In genomic region chr14:36028218-36028617, GRCh38 we compare ENCODE assay signal across 12 cellular contexts.
DNase-seq lines count a peak whose midpoint lies in the region; ATAC-seq, FAIRE-seq and TF ChIP-seq lines count a peak whose summit lies in the region.
"Had no signal": no experiment of that assay in that cellular context is flagged by ENCODE, and none has a peak within 500 bp of the region (broad histone marks: within the 10 kb centered on the region; RNA-seq: fewer than 3 reads in every experiment).

No MANE protein-coding gene starts in this region.

- POLR2A ChIA-PET in activated CD8-positive, alpha-beta T cell treated with anti-CD3 and anti-CD28 coated beads for 36 hours (lab: Charles Lee), result no interaction called here

- H3K36me3 Mint-ChIP-seq in activated CD8-positive, alpha-beta T cell treated with anti-CD3 and anti-CD28 coated beads for 36 hours (ENCODE audit: low read depth), result no peaks in the 10 kb centered on the region

- CTCF ChIA-PET in activated CD8-positive, alpha-beta T cell treated with anti-CD3 and anti-CD28 coated beads for 36 hours (lab: Charles Lee), result no interaction called here

- no peak overlapping the region for H3K27ac Mint-ChIP-seq in activated CD8-positive, alpha-beta T cell treated with anti-CD3 and anti-CD28 coated beads for 36 hours

- H3K4me1 Mint-ChIP-seq in activated CD8-positive, alpha-beta T cell treated with anti-CD3 and anti-CD28 coated beads for 36 hours (ENCODE audit: low read depth), result no peaks in the 10 kb centered on the region

- peaks cover 13% of the 10 kb centered on the region for H3K27me3 Mint-ChIP-seq in activated CD8-positive, alpha-beta T cell treated with anti-CD3 and anti-CD28 coated beads for 36 hours

- no peak for ATAC-seq in activated CD8-positive, alpha-beta T cell treated with anti-CD3 and anti-CD28 coated beads for 36 hours
- no peak for ATAC-seq in GM21723 (IDR thresholded peaks at IDR 0.05; ENCODE audit: unreplicated experiment)

- H3K9me3 Mint-ChIP-seq in activated CD8-positive, alpha-beta T cell treated with anti-CD3 and anti-CD28 coated beads for 36 hours, result no peaks in the 10 kb centered on the region

- intact Hi-C loops in activated CD8-positive, alpha-beta T cell treated with anti-CD3 and anti-CD28 coated beads for 36 hours (cut with micrococcal nuclease), result no loop called here

- no peak overlapping the region for H3K4me3 Mint-ChIP-seq in activated CD8-positive, alpha-beta T cell treated with anti-CD3 and anti-CD28 coated beads for 36 hours

- no peak for TF ChIP-seq CTCF in activated CD8-positive, alpha-beta T cell treated with anti-CD3 and anti-CD28 coated beads for 36 hours (IDR thresholded peaks at IDR 0.05)

- DNase-seq in DMS53 (lab: John Stamatoyannopoulos, UW) (peak; percentile 34), DMS53 treated with DMSO at 0.1 percent for 48 hours (lab: John Stamatoyannopoulos, UW; ENCODE audit: unreplicated experiment) (no peak), ELR (ENCODE audit: low read depth) (peak; percentile 10), NAMALWA (ENCODE audit: low spot score) (peak; percentile 6), NCI-H1417 treated with DMSO at 0.1 percent for 48 hours (lab: John Stamatoyannopoulos, UW) (no peak), frontal cortex (ENCODE audit: low spot score in 2 of 2) (no peak)
- DNase-seq in activated CD8-positive, alpha-beta T cell treated with anti-CD3 and anti-CD28 coated beads for 36 hours, result peak; percentile 43
- DNase-seq: adrenal gland, GOT3, NCI-H1092, thyroid gland had no signal

- no peak for FAIRE-seq in frontal cortex (lab: Jason Lieb, UNC)

Comparison
In these comparisons a context has a peak if more than half of its experiments do, and no peak if none do; other contexts are left out.
1. DNase-seq: peak in DMS53 (single experiment), ELR (single experiment), NAMALWA (single experiment) and activated CD8-positive, alpha-beta T cell treated with anti-CD3 and anti-CD28 coated beads for 36 hours (single experiment); none in DMS53 treated with DMSO at 0.1 percent for 48 hours (single experiment), NCI-H1417 treated with DMSO at 0.1 percent for 48 hours (single experiment) and frontal cortex (0 of 2).